8 cellular contexts compared by ENCODE assay signal in the genomic region with DNA sequence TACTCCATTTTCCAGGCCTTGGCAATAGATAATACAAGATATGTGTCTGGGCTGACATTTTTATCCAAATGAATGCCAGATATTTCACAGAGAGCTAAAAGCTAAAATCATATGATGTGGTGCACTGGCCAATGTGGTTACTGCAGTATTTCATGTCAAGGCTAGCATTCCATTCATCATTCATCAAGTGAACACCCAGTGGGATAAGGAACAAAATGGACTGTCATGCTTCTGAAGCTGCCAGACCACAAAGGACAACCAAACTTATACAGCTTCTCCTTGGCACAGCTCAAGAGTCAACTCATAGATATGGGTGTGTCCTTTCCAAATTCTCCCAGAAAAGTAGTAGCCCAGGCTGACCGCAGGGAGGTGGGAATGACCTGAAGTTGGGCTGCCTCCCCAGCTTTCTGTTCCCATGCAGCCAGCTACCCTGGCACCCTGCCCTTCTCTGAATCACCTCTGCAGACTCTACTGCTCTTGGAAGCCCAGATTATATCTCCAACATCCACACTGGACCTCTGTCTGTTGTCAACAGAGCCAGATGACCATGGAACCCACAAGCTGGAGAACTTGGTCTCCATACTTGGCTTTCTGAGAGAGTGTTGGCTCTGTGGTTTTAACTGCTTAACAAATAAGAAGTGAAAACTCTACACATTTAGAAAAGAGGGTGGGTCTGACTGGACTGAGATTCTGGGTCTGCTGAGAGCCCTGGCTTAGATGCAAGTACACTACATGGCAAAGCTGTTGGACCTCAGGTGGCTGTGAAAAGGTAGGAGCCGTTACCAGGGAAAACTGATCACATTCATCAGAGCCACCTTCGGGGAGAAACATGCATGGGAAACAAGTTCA.
DNase-seq lines count a peak whose midpoint lies in the region; ATAC-seq and TF ChIP-seq lines count a peak whose summit lies in the region.
"Had no signal": no experiment of that assay in that cellular context is flagged by ENCODE, and none has a peak within 500 bp of the region (broad histone marks: within the 10 kb centered on the region; RNA-seq: fewer than 3 reads in every experiment).

No MANE protein-coding gene starts in this region.

- H3K9me3 Mint-ChIP-seq in activated CD4-positive, alpha-beta memory T cell treated with anti-CD3 and anti-CD28 coated beads for 36 hours: no peaks in the 10 kb centered on the region

- peak; percentile 62 to 78 for DNase-seq in breast epithelium (ENCODE audit: low spot score in 2 of 2)
- DNase-seq in kidney tubule cell (ENCODE audit: low spot score): peak; percentile 51
- peak; percentile 91 to 93 for DNase-seq in aorta
- DNase-seq in T-helper 9 cell: no peak
- DNase-seq in activated CD4-positive, alpha-beta memory T cell treated with anti-CD3 and anti-CD28 coated beads for 36 hours: no peak
- DNase-seq: Karpas-422 had no signal

- no peak overlapping the region for H3K27ac Mint-ChIP-seq in activated CD4-positive, alpha-beta memory T cell treated with anti-CD3 and anti-CD28 coated beads for 36 hours

- H3K36me3 ChIP-seq in breast epithelium (no peaks in the 10 kb centered on the region), aorta (ENCODE audit: control insufficient read depth in 1 of 2, insufficient read depth in 2 of 2, low read length in 1 of 2) (no peaks in the 10 kb centered on the region)

- peak in 1 of 3 donors; percentile 26 for TF ChIP-seq CTCF in breast epithelium (IDR thresholded peaks at IDR 0.05)

- ATAC-seq in HG02870 (IDR thresholded peaks at IDR 0.05; ENCODE audit: unreplicated experiment) (peak; percentile 52), aorta (ENCODE audit: low FRiP score) (peak; percentile 92), GM18861 (IDR thresholded peaks at IDR 0.05; ENCODE audit: unreplicated experiment) (no peak)

- H3K27me3 ChIP-seq in breast epithelium (no peaks in the 10 kb centered on the region), aorta (ENCODE audit: control insufficient read depth in 1 of 2, insufficient read depth in 2 of 2, low read length in 1 of 2) (no peaks in the 10 kb centered on the region)

- no peak for TF ChIP-seq POLR2A in breast epithelium (IDR thresholded peaks at IDR 0.05)

- H3K27me3 Mint-ChIP-seq in activated CD4-positive, alpha-beta memory T cell treated with anti-CD3 and anti-CD28 coated beads for 36 hours: peaks cover 3% of the 10 kb centered on the region

- no peaks in the 10 kb centered on the region for H3K36me3 Mint-ChIP-seq in activated CD4-positive, alpha-beta memory T cell treated with anti-CD3 and anti-CD28 coated beads for 36 hours

- no peaks in the 10 kb centered on the region for H3K4me1 Mint-ChIP-seq in activated CD4-positive, alpha-beta memory T cell treated with anti-CD3 and anti-CD28 coated beads for 36 hours (ENCODE audit: low read depth)

- H3K4me3 Mint-ChIP-seq in activated CD4-positive, alpha-beta memory T cell treated with anti-CD3 and anti-CD28 coated beads for 36 hours: no peak overlapping the region

- CTCF ChIA-PET in activated CD4-positive, alpha-beta memory T cell treated with anti-CD3 and anti-CD28 coated beads for 36 hours (lab: Charles Lee): interaction anchor here (0.6 to 1.4 kb wide), 5 partner anchors 113 to 704 kb away, joined by 3 to 8 read pairs (median 3); no protein-coding TSS in a partner anchor

- POLR2A ChIA-PET in activated CD4-positive, alpha-beta memory T cell treated with anti-CD3 and anti-CD28 coated beads for 36 hours (lab: Charles Lee): no interaction called here

- H3K27ac ChIP-seq in breast epithelium (peak overlapping the region; percentile 50 to 66), aorta (ENCODE audit: low read depth in 1 of 2, low read length in 2 of 2) (peak overlapping the region in 1 of 2 donors; percentile 6)

- no peaks in the 10 kb centered on the region for H3K9me3 ChIP-seq in breast epithelium
- H3K9me3 ChIP-seq in aorta (ENCODE audit: control insufficient read depth, low read length): no peaks in the 10 kb centered on the region

- intact Hi-C loops in breast epithelium (cut with DNase I; ENCODE audit: low total_unique reads) (loop anchor here (10.0 kb wide), 1 partner anchor 652 kb away; no protein-coding TSS in a partner anchor), aorta (cut with DNase I) (loop anchor here in 1 of 2 donors (10.0 kb wide), 1 partner anchor 452 kb away; no protein-coding TSS in a partner anchor)
- intact Hi-C loops in activated CD4-positive, alpha-beta memory T cell treated with anti-CD3 and anti-CD28 coated beads for 36 hours (cut with micrococcal nuclease): no loop called here

- H3K4me1 ChIP-seq in breast epithelium (peaks cover 0 to 7% of the 10 kb centered on the region in 2 donors), aorta (ENCODE audit: control insufficient read depth in 1 of 2, insufficient read depth in 2 of 2, low read length in 2 of 2) (peaks cover 3 to 5% of the 10 kb centered on the region in 2 donors)

- H3K4me3 ChIP-seq in breast epithelium (no peak overlapping the region), aorta (ENCODE audit: low read length in 2 of 2) (no peak overlapping the region)

- WGBS in aorta, 2 donors: 53 to 57% methylated on average over 3 of the region's 3 CpGs

Comparison
In these comparisons a context has a peak if more than half of its experiments do, and no peak if none do; other contexts are left out.
1. DNase-seq: peak in breast epithelium (2 of 2), kidney tubule cell (single experiment) and aorta (2 of 2); none in T-helper 9 cell (single experiment) and activated CD4-positive, alpha-beta memory T cell treated with anti-CD3 and anti-CD28 coated beads for 36 hours (single experiment).